ENCODE assay signal across 1 cellular context in the genomic region with DNA sequence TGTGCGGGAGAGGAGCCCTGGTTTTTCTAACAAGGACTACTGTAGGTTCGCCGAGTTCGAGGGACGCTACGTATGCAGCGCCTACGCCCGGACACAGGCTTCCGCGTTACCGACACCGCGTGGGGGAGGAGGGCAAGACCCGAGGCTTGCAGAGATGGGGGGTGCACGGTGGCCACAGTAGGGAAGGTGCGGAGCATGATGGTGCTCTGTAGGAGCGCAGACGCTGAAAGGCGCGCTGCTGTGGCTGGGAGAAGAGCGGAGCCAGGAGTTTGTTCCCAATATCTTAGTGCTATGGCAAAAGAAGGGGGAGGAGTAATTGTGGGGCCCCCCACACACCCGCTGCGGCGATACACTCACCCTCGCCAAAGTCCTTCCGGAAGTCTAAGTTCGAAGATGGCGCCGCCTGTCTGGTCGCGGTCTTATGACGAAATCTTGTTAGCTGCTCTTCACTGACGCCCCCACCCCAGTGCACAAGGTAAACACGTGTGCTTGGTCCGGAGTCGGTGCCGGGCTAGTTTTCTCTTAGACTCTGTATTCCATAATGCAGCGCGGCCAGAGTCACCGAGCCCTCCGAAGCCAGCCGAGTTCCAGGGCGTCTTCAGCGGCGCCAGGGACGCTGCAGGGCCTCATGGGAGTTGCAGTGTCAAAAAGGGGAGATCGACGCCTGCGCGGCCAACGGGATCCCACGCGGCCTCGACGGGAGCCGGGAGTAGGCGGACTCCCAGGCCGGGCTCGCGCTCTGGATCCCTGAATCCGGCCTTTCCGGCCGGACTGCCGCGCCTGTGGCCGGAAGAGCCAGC.
TF ChIP-seq lines count a peak whose summit lies in the region.

Gene GTF3C2, minus strand, starts transcription at position 383 of the 800 bp plus-strand sequence. CDS start 13,210 bp downstream, outside the sequence.

TF ChIP-seq in HepG2, 621 proteins besides CTCF, POLR2A, EP300 and RAD21 (continued from another document and continues in another):
- TF ChIP-seq, protein P1, sequence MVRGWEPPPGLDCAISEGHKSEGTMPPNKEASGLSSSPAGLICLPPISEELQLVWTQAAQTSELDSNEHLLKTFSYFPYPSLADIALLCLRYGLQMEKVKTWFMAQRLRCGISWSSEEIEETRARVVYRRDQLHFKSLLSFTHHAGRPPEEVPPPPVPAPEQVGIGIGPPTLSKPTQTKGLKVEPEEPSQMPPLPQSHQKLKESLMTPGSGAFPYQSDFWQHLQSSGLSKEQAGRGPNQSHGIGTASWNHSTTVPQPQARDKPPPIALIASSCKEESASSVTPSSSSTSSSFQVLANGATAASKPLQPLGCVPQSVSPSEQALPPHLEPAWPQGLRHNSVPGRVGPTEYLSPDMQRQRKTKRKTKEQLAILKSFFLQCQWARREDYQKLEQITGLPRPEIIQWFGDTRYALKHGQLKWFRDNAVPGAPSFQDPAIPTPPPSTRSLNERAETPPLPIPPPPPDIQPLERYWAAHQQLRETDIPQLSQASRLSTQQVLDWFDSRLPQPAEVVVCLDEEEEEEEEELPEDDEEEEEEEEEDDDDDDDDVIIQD (CRISPR knock-in tag; IDR thresholded peaks at IDR 0.05; ENCODE audit: low read depth), result 0 out of 2 replicates have a peak, but pooled peaks have one; percentile 48
- no peak for TF ChIP-seq PHF5A (CRISPR knock-in tag; IDR thresholded peaks at IDR 0.05; ENCODE audit: low read depth, unreplicated experiment)
- TF ChIP-seq ZNF615 (CRISPR knock-in tag; IDR thresholded peaks at IDR 0.05; ENCODE audit: borderline replicate concordance), result peak; percentile 32; the same call in 1 of the 2 replicates
- TF ChIP-seq MLX (CRISPR knock-in tag; IDR thresholded peaks at IDR 0.05), result peak; percentile 91
- TF ChIP-seq ZNF34 (CRISPR knock-in tag; IDR thresholded peaks at IDR 0.05; ENCODE audit: borderline replicate concordance), result no peak; the same call in 1 of the 2 replicates
- TF ChIP-seq BORCS8-MEF2B (CRISPR knock-in tag; IDR thresholded peaks at IDR 0.05), result peak; percentile 62
- peak; percentile 96 for TF ChIP-seq YY1 (IDR thresholded peaks at IDR 0.05; ENCODE audit: insufficient read depth, insufficient replicate concordance, low read depth, low read length)
- peak; percentile 79; the same call in 1 of the 2 replicates for TF ChIP-seq SMYD3 (CRISPR knock-in tag; IDR thresholded peaks at IDR 0.05)
- TF ChIP-seq GLI4 (CRISPR knock-in tag; IDR thresholded peaks at IDR 0.05; ENCODE audit: borderline replicate concordance), result 0 out of 2 replicates have a peak, but pooled peaks have one; percentile 13
- no peak for TF ChIP-seq EEA1 (CRISPR knock-in tag; IDR thresholded peaks at IDR 0.05; ENCODE audit: borderline replicate concordance)
- TF ChIP-seq RELA (CRISPR knock-in tag; IDR thresholded peaks at IDR 0.05), result no peak
- no peak; the same call in none of the 2 replicates for TF ChIP-seq NCOA1 (CRISPR knock-in tag; IDR thresholded peaks at IDR 0.05)
- TF ChIP-seq ZNF792 (CRISPR knock-in tag; IDR thresholded peaks at IDR 0.05), result peak; percentile 17
- no peak; the same call in none of the 2 replicates for TF ChIP-seq STAG1 (CRISPR knock-in tag; IDR thresholded peaks at IDR 0.05)
- TF ChIP-seq DPF2 (CRISPR knock-in tag; IDR thresholded peaks at IDR 0.05; ENCODE audit: borderline replicate concordance, low read depth), result peak; percentile 19; the same call in 1 of the 2 replicates
- TF ChIP-seq TRAFD1 (CRISPR knock-in tag; IDR thresholded peaks at IDR 0.05; ENCODE audit: borderline replicate concordance), result peak; percentile 93; the same call in 1 of the 2 replicates
- peak; percentile 83 for TF ChIP-seq IKZF4 (CRISPR knock-in tag; IDR thresholded peaks at IDR 0.05; ENCODE audit: borderline replicate concordance, low read depth, not compliant biosample characterization)
- TF ChIP-seq HDAC1 (CRISPR knock-in tag; IDR thresholded peaks at IDR 0.05), result peak; percentile 86
- TF ChIP-seq ADNP (CRISPR knock-in tag; IDR thresholded peaks at IDR 0.05), result no peak
- peak; percentile 50; the same call in 1 of the 2 replicates for TF ChIP-seq ZNF547 (CRISPR knock-in tag; IDR thresholded peaks at IDR 0.05)
- TF ChIP-seq ATF7 (IDR thresholded peaks at IDR 0.05), result peak; percentile 61
- no peak for TF ChIP-seq ATF7 (CRISPR knock-in tag; IDR thresholded peaks at IDR 0.05)
- no peak; the same call in 1 of the 2 replicates for TF ChIP-seq ZNF629 (CRISPR knock-in tag; conservative IDR thresholded peaks at IDR 0.05)
- TF ChIP-seq ZNF7 (CRISPR knock-in tag; IDR thresholded peaks at IDR 0.05), result no peak
- TF ChIP-seq FOXA3 (CRISPR knock-in tag; IDR thresholded peaks at IDR 0.05), result peak; percentile 89
- peak; percentile 69; the same call in 1 of the 2 replicates for TF ChIP-seq ZNF724P (CRISPR knock-in tag; IDR thresholded peaks at IDR 0.05; ENCODE audit: borderline replicate concordance)
- peak; percentile 99 for TF ChIP-seq KAT8 (CRISPR knock-in tag; IDR thresholded peaks at IDR 0.05)
- no peak for TF ChIP-seq TBP (CRISPR knock-in tag; IDR thresholded peaks at IDR 0.05)
- TF ChIP-seq RBM39 (IDR thresholded peaks at IDR 0.05; ENCODE audit: low read depth, low read length, poor library complexity, severe bottlenecking), result peak; percentile 87
- no peak; the same call in none of the 2 replicates for TF ChIP-seq ZNF589 (CRISPR knock-in tag; conservative IDR thresholded peaks at IDR 0.05)
- TF ChIP-seq CCAR2 (optimal IDR thresholded peaks at IDR 0.05; ENCODE audit: low read depth, low read length), result no peak
- TF ChIP-seq, protein P2, sequence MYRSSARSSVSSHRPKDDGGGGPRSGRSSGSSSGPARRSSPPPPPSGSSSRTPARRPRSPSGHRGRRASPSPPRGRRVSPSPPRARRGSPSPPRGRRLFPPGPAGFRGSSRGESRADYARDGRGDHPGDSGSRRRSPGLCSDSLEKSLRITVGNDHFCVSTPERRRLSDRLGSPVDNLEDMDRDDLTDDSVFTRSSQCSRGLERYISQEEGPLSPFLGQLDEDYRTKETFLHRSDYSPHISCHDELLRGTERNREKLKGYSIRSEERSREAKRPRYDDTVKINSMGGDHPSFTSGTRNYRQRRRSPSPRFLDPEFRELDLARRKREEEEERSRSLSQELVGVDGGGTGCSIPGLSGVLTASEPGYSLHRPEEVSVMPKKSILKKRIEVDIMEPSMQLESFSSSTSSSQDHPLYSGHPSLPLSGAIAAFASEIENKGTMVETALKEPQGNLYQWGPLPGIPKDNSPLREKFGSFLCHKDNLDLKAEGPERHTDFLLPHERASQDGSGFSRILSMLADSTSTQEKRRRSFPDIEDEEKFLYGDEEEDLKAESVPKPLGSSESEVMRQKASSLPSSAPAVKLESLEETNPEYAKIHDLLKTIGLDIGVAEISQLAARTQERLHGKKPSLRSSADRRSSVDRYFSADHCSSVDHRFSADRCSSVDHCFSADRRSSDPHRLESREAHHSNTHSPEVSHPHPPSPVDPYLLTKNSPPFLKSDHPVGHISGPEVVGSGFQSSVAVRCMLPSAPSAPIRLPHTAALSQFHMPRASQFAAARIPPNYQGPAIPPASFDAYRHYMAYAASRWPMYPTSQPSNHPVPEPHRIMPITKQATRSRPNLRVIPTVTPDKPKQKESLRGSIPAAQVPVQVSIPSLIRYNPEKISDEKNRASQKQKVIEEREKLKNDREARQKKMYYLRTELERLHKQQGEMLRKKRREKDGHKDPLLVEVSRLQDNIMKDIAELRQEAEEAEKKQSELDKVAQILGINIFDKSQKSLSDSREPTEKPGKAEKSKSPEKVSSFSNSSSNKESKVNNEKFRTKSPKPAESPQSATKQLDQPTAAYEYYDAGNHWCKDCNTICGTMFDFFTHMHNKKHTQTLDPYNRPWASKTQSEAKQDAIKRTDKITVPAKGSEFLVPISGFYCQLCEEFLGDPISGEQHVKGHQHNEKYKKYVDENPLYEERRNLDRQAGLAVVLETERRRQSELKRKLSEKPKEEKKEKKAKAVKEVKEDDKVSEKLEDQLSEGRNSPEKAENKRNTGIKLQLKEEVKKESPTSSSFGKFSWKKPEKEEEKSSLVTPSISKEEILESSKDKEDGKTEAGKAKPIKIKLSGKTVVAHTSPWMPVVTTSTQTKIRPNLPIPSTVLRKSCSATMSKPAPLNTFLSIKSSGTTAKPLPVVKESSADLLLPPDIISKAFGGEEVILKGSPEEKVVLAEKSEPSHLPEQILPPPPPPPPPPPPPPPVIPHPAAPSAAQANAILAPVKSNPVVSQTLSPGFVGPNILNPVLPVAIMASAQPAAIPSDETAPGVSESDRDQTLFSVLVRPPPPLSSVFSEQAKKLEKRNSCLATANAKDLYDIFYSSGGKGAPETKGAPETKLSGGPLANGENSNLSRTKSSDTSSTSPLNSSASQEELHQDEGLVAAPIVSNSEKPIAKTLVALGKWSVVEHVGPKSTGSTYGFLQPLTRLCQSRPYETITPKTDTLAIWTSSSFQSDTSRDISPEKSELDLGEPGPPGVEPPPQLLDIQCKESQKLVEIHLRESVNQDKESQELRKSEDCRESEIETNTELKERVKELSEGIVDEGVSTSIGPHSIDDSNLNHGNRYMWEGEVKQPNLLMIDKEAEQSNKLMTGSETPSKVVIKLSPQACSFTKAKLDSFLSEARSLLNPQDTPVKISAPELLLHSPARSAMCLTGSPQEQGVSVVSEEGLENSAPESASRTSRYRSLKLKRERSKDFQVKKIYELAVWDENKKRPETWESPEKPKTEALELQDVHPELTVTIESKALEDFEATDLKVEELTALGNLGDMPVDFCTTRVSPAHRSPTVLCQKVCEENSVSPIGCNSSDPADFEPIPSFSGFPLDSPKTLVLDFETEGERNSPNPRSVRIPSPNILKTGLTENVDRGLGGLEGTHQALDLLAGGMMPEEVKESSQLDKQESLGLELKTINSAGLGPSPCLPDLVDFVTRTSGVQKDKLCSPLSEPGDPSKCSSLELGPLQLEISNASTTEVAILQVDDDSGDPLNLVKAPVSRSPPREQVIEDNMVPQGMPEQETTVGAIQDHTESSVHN (CRISPR knock-in tag; IDR thresholded peaks at IDR 0.05), result peak; percentile 7; the same call in 1 of the 2 replicates
- TF ChIP-seq SALL2 (CRISPR knock-in tag; IDR thresholded peaks at IDR 0.05), result no peak; the same call in 1 of the 2 replicates
- TF ChIP-seq FIP1L1 (IDR thresholded peaks at IDR 0.05; ENCODE audit: borderline replicate concordance, insufficient read depth, low read depth, low read length), result peak; percentile 12
- TF ChIP-seq ATM (IDR thresholded peaks at IDR 0.05; ENCODE audit: borderline replicate concordance), result no peak
- peak; percentile 32; the same call in 1 of the 2 replicates for TF ChIP-seq ARHGAP35 (CRISPR knock-in tag; IDR thresholded peaks at IDR 0.05; ENCODE audit: borderline replicate concordance)
- no peak for TF ChIP-seq CSRNP2 (CRISPR knock-in tag; conservative IDR thresholded peaks at IDR 0.05; ENCODE audit: low read depth)
- no peak; the same call in 1 of the 2 replicates for TF ChIP-seq ZNF747 (CRISPR knock-in tag; IDR thresholded peaks at IDR 0.05; ENCODE audit: borderline replicate concordance)
- TF ChIP-seq ZNF3 (CRISPR knock-in tag; IDR thresholded peaks at IDR 0.05), result peak; percentile 28
- TF ChIP-seq ZNF766 (CRISPR knock-in tag; IDR thresholded peaks at IDR 0.05; ENCODE audit: borderline replicate concordance), result peak; percentile 80; the same call in 1 of the 2 replicates
- no peak for TF ChIP-seq MBNL3 (CRISPR knock-in tag; conservative IDR thresholded peaks at IDR 0.05)
- TF ChIP-seq, protein P3, sequence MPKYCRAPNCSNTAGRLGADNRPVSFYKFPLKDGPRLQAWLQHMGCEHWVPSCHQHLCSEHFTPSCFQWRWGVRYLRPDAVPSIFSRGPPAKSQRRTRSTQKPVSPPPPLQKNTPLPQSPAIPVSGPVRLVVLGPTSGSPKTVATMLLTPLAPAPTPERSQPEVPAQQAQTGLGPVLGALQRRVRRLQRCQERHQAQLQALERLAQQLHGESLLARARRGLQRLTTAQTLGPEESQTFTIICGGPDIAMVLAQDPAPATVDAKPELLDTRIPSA (CRISPR knock-in tag; IDR thresholded peaks at IDR 0.05; ENCODE audit: borderline replicate concordance), result peak; percentile 91
- peak; percentile 85 for TF ChIP-seq ELF1 (CRISPR knock-in tag; IDR thresholded peaks at IDR 0.05)
- TF ChIP-seq BCL6 (CRISPR knock-in tag; IDR thresholded peaks at IDR 0.05), result no peak; the same call in none of the 2 replicates
- TF ChIP-seq MZF1 (CRISPR knock-in tag; IDR thresholded peaks at IDR 0.05; ENCODE audit: borderline replicate concordance), result peak; percentile 21; the same call in 1 of the 2 replicates
- TF ChIP-seq ASH2L (IDR thresholded peaks at IDR 0.05; ENCODE audit: insufficient read length, low read depth, low read length), result peak; percentile 97
- no peak for TF ChIP-seq GPBP1L1 (CRISPR knock-in tag; IDR thresholded peaks at IDR 0.05)
